8 cellular contexts compared by ENCODE assay signal in genomic region chr6:96521625-96522468, GRCh38. TPM values are rescaled to one million over a fixed set of nuclear protein-coding genes. Genes with fewer than 3 reads are reported as not detected.
A peak's percentile ranks its signal among the peaks of the same experiment; 100 is the strongest.
DNase-seq lines count a peak whose midpoint lies in the region; ATAC-seq and TF ChIP-seq lines count a peak whose summit lies in the region.

TSS of gene UFL1 (plus strand) at chr6:96521806. CDS start at chr6:96521874, 68 bp downstream.

- no peaks in the 10 kb centered on the region for H3K9me3 Mint-ChIP-seq in WTC11
- H3K9me3 Mint-ChIP-seq in immature natural killer cell = no peaks in the 10 kb centered on the region

- TF ChIP-seq CTCF in AG04449 (IDR thresholded peaks at IDR 0.05; ENCODE audit: insufficient read depth, low read length, missing control alignments) (peak; percentile 18), WTC11 (IDR thresholded peaks at IDR 0.05) (no peak), cardiac fibroblast (IDR thresholded peaks at IDR 0.05; ENCODE audit: low read depth, low read length) (peak; percentile 1)

- H3K4me3 Mint-ChIP-seq in WTC11 (peak within 1 kb of the TSS; percentile 99), immature natural killer cell (peak within 1 kb of the TSS; percentile 93 to 100 (median 100))

- H3K36me3 Mint-ChIP-seq in WTC11 (peaks cover under 1% of the 10 kb centered on the region; the same call in 1 of the 2 replicates), immature natural killer cell (peaks cover 6 to 14% (median 8%) of the 10 kb centered on the region in 3 donors)

- peak within 1 kb of the TSS; percentile 99 for H3K27ac Mint-ChIP-seq in WTC11
- H3K27ac Mint-ChIP-seq in immature natural killer cell = peak within 1 kb of the TSS; percentile 97 to 100 (median 100)

- POLR2A ChIA-PET in AG04449 (lab: Yijun Ruan, JAX) (interaction anchor here (1.1 kb wide), 1 partner anchor 31 kb away, joined by 3 read pairs; no protein-coding TSS in a partner anchor), WTC11 (lab: Charles Lee) (interaction anchor here (0.6 kb wide), 1 partner anchor 597 kb away, joined by 7 read pairs; no protein-coding TSS in a partner anchor)

- ATAC-seq in GM18907 (IDR thresholded peaks at IDR 0.05; ENCODE audit: unreplicated experiment) (peak; percentile 98), HG03159 (IDR thresholded peaks at IDR 0.05; ENCODE audit: unreplicated experiment) (peak; percentile 98), WTC11 (peak; percentile 92)

- DNase-seq in AG04449 (ENCODE audit: low read depth, low spot score) (peak; percentile 56), NCI-H2227 treated with DMSO at 0.1 percent for 48 hours (lab: John Stamatoyannopoulos, UW) (peak; percentile 90), WTC11 (ENCODE audit: low spot score) (peak; percentile 95), cardiac fibroblast (ENCODE audit: low read depth in 2 of 2) (peak; percentile 92 to 94), immature natural killer cell (peak; percentile 92 to 97 (median 96)), smooth muscle cell of the brain vasculature (ENCODE audit: low read depth, low spot score) (peak; percentile 65)

- H3K27me3 Mint-ChIP-seq in WTC11 (ENCODE audit: low read depth) (no peaks in the 10 kb centered on the region), immature natural killer cell (ENCODE audit: low read depth in 3 of 3) (peaks cover 13 to 16% (median 13%) of the 10 kb centered on the region in 3 donors)

- peaks cover 23% of the 10 kb centered on the region for H3K4me1 Mint-ChIP-seq in WTC11
- peaks cover 23 to 57% of the 10 kb centered on the region in 2 donors for H3K4me1 Mint-ChIP-seq in immature natural killer cell

- H3K4me3 ChIP-seq in AG04449 (ENCODE audit: low read depth, low read length) (peak within 1 kb of the TSS; percentile 84), cardiac fibroblast (replicated peaks in 1 of 2; ENCODE audit: low read depth in 2 of 2, low read length in 2 of 2) (peak within 1 kb of the TSS; percentile 64 to 84)

- CTCF ChIA-PET in AG04449 (lab: Yijun Ruan, JAX) = interaction anchor here (0.6 kb wide), 1 partner anchor 1531 kb away, joined by 3 read pairs; no protein-coding TSS in a partner anchor
- CTCF ChIA-PET in WTC11 (lab: Charles Lee) = no interaction called here

TF ChIP-seq in WTC11, 78 proteins besides CTCF, POLR2A, EP300 and RAD21 (continues in another document):
- TF ChIP-seq JAZF1 (CRISPR knock-in tag; IDR thresholded peaks at IDR 0.05) = no peak
- TF ChIP-seq NFE2L1 (CRISPR knock-in tag; IDR thresholded peaks at IDR 0.05) = 0 out of 2 replicates have a peak, but pooled peaks have one; percentile 37
- TF ChIP-seq ARID4B (CRISPR knock-in tag; IDR thresholded peaks at IDR 0.05; ENCODE audit: borderline replicate concordance) = no peak
- TF ChIP-seq SMAD4 (CRISPR knock-in tag; IDR thresholded peaks at IDR 0.05) = no peak
- no peak for TF ChIP-seq EMX1 (CRISPR knock-in tag; IDR thresholded peaks at IDR 0.05)
- peak; percentile 86; the same call in 1 of the 2 replicates for TF ChIP-seq ZBTB21 (CRISPR knock-in tag; IDR thresholded peaks at IDR 0.05; ENCODE audit: borderline replicate concordance)
- TF ChIP-seq NFATC4 (CRISPR knock-in tag; IDR thresholded peaks at IDR 0.05) = no peak
- peak; percentile 91 for TF ChIP-seq HMGXB4 (CRISPR knock-in tag; IDR thresholded peaks at IDR 0.05)
- no peak for TF ChIP-seq ELF4 (CRISPR knock-in tag; IDR thresholded peaks at IDR 0.05; ENCODE audit: low read depth)
- no peak for TF ChIP-seq TCF7 (CRISPR knock-in tag; IDR thresholded peaks at IDR 0.05; ENCODE audit: low read depth)
- TF ChIP-seq ZBTB43 (CRISPR knock-in tag; IDR thresholded peaks at IDR 0.05) = no peak
- peak; percentile 81 for TF ChIP-seq CREB1 (CRISPR knock-in tag; IDR thresholded peaks at IDR 0.05)
- no peak for TF ChIP-seq GRHL2 (CRISPR knock-in tag; IDR thresholded peaks at IDR 0.05; ENCODE audit: insufficient replicate concordance, severe bottlenecking)
- TF ChIP-seq NFYB (CRISPR knock-in tag; conservative IDR thresholded peaks at IDR 0.05; ENCODE audit: low read depth) = no peak
- no peak for TF ChIP-seq ZNF423 (CRISPR knock-in tag; IDR thresholded peaks at IDR 0.05)
- no peak for TF ChIP-seq ZNF671 (CRISPR knock-in tag; IDR thresholded peaks at IDR 0.05)
- TF ChIP-seq ZNF317 (CRISPR knock-in tag; IDR thresholded peaks at IDR 0.05; ENCODE audit: borderline replicate concordance, low read depth) = peak; percentile 80
- TF ChIP-seq IRF2 (CRISPR knock-in tag; IDR thresholded peaks at IDR 0.05; ENCODE audit: borderline replicate concordance, low read depth) = no peak
- TF ChIP-seq KAT7 (CRISPR knock-in tag; IDR thresholded peaks at IDR 0.05; ENCODE audit: borderline replicate concordance) = peak; percentile 96; the same call in 1 of the 2 replicates
- TF ChIP-seq E2F1 (CRISPR knock-in tag; IDR thresholded peaks at IDR 0.05) = no peak
- no peak for TF ChIP-seq ZSCAN18 (CRISPR knock-in tag; IDR thresholded peaks at IDR 0.05)

RNA-seq across cellular contexts. Expression of gene UFL1, which starts in this region (rescaled TPM):
- 14.3 to 15.3 TPM (median 14.4 TPM) in 3 replicates for total RNA-seq in WTC11 (2021)
- 10 to 100 TPM; 11.3 to 19.8 (median 14.2) TPM for polyA plus RNA-seq in immature natural killer cell

Comparison
In these comparisons a context has a peak if more than half of its experiments do, and no peak if none do; other contexts are left out.
1. Peak in every context shown above with its lines: DNase-seq, ATAC-seq and H3K4me3 ChIP-seq.